Comparison of ENCODE assay signal across 17 cellular contexts in the genomic region with DNA sequence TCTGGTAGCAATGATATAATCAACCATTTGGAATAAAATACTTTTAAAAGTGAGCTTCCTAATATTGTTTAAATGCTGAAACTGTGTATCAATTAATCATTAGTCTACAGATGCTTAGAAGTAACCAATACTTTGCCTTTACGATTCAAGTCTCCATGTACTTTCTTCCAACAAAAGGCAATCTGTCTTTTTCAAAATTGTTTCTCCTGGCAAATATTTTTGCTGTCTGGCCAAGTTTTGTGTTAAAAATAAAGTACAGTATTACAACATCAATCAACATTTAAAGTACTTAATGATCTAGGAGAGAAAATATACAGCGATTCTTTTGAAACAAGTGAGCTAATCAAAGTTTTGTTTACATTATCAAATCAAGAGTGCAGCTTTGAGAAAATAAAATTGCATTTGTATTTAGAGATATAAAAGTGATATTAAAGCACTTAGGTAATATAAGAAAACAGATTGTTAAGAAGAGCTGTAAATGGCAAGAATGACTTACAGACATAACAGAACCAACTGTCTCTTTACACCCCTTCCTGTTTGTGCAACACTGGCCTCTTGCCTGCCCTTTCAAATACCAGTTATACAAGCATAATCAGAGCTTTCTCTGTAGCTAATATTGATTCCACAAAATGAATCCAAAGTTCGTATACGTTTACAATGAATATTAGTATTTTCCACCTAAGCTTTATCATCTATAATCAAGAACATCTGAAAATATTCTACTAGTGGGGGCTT. TPM values are rescaled to one million over a fixed set of nuclear protein-coding genes. Genes with fewer than 3 reads are reported as not detected.
DNase-seq lines count a peak whose midpoint lies in the region; ATAC-seq and TF ChIP-seq lines count a peak whose summit lies in the region.
"Had no signal": no experiment of that assay in that cellular context is flagged by ENCODE, and none has a peak within 500 bp of the region (broad histone marks: within the 10 kb centered on the region; RNA-seq: fewer than 3 reads in every experiment).

No MANE protein-coding gene starts in this region.

- H3K27ac Mint-ChIP-seq in mesothelial cell of epicardium: no peak overlapping the region
- no peak overlapping the region for H3K27ac Mint-ChIP-seq in activated CD8-positive, alpha-beta memory T cell treated with anti-CD3 and anti-CD28 coated beads, Interleukin-2, amount 10 ng/mL, durations not matched to agents 7 days and 5 days
- H3K27ac Mint-ChIP-seq: activated naive CD8-positive, alpha-beta T cell treated with anti-CD3 and anti-CD28 coated beads for 36 hours; memory B cell had no signal

- no peak overlapping the region for H2AFZ ChIP-seq in Loucy (ENCODE audit: low read length)

- no peaks in the 10 kb centered on the region for H3K9me2 ChIP-seq in Loucy (replicated peaks; ENCODE audit: low read depth, low read length)

- H3K9me3 Mint-ChIP-seq in mesothelial cell of epicardium: no peaks in the 10 kb centered on the region
- H3K9me3 Mint-ChIP-seq in activated CD8-positive, alpha-beta memory T cell treated with anti-CD3 and anti-CD28 coated beads, Interleukin-2, amount 10 ng/mL, durations not matched to agents 7 days and 5 days (ENCODE audit: low read depth): peaks cover 2% of the 10 kb centered on the region
- H3K9me3 Mint-ChIP-seq: activated naive CD8-positive, alpha-beta T cell treated with anti-CD3 and anti-CD28 coated beads for 36 hours; memory B cell had no signal

- no peaks in the 10 kb centered on the region for H4K20me1 ChIP-seq in Loucy (ENCODE audit: insufficient read depth, low read length, poor library complexity, severe bottlenecking)

- H3K27me3 Mint-ChIP-seq in mesothelial cell of epicardium (ENCODE audit: low read depth): no peaks in the 10 kb centered on the region
- no peaks in the 10 kb centered on the region for H3K27me3 Mint-ChIP-seq in activated CD8-positive, alpha-beta memory T cell treated with anti-CD3 and anti-CD28 coated beads, Interleukin-2, amount 10 ng/mL, durations not matched to agents 7 days and 5 days
- H3K27me3 Mint-ChIP-seq: activated naive CD8-positive, alpha-beta T cell treated with anti-CD3 and anti-CD28 coated beads for 36 hours; memory B cell had no signal

- H3K9ac ChIP-seq in Loucy (ENCODE audit: low read depth, low read length, poor library complexity, severe bottlenecking): no peak overlapping the region
- peak overlapping the region; percentile 11 for H3K9ac ChIP-seq in adipocyte (ENCODE audit: low read length)

- no peaks in the 10 kb centered on the region for H3K4me1 Mint-ChIP-seq in mesothelial cell of epicardium
- H3K4me1 Mint-ChIP-seq in activated CD8-positive, alpha-beta memory T cell treated with anti-CD3 and anti-CD28 coated beads, Interleukin-2, amount 10 ng/mL, durations not matched to agents 7 days and 5 days: no peaks in the 10 kb centered on the region

- CTCF ChIA-PET in activated CD8-positive, alpha-beta memory T cell treated with anti-CD3 and anti-CD28 coated beads, Interleukin-2, amount 10 ng/mL, durations not matched to agents 7 days and 5 days (lab: Charles Lee): interaction anchor here (1.3 to 2.5 kb wide), 2 partner anchors 11 to 74 kb away, joined by 4 to 12 read pairs; no protein-coding TSS in a partner anchor

- no peak for TF ChIP-seq POLR2A in suprapubic skin (IDR thresholded peaks at IDR 0.05)
- no peak for TF ChIP-seq POLR2A in spleen (IDR thresholded peaks at IDR 0.05)

- H3F3A ChIP-seq in Loucy (ENCODE audit: low read depth): no peaks in the 10 kb centered on the region

- TF ChIP-seq CTCF in Loucy (conservative IDR thresholded peaks at IDR 0.05; ENCODE audit: low read length): no peak
- no peak for TF ChIP-seq CTCF in fibroblast of villous mesenchyme (IDR thresholded peaks at IDR 0.05; ENCODE audit: insufficient read depth, low read depth, low read length)
- TF ChIP-seq CTCF in suprapubic skin (IDR thresholded peaks at IDR 0.05): no peak
- no peak for TF ChIP-seq CTCF in mesothelial cell of epicardium (IDR thresholded peaks at IDR 0.05; ENCODE audit: unreplicated experiment)
- no peak for TF ChIP-seq CTCF in spleen (IDR thresholded peaks at IDR 0.05 in 8 of 11, conservative IDR thresholded peaks at IDR 0.05 in 3 of 11)

- H3K4me2 ChIP-seq in Loucy (ENCODE audit: low read depth, low read length, poor library complexity, severe bottlenecking): peak overlapping the region; percentile 22

- H3K27me3 ChIP-seq in Loucy (ENCODE audit: insufficient read depth, low read length, poor library complexity, severe bottlenecking) (no peaks in the 10 kb centered on the region), adipocyte (replicated peaks; ENCODE audit: control insufficient read depth, insufficient read depth, low read length) (no peaks in the 10 kb centered on the region), suprapubic skin (no peaks in the 10 kb centered on the region), spleen (replicated peaks in 1 of 7) (no peaks in the 10 kb centered on the region)
- H3K27me3 ChIP-seq: esophagus muscularis mucosa, ovary had no signal

- DNase-seq in adipocyte (ENCODE audit: low read depth): peak; percentile 39
- DNase-seq in fibroblast of villous mesenchyme (ENCODE audit: low read depth): peak; percentile 47
- no peak for DNase-seq in suprapubic skin (ENCODE audit: low spot score in 2 of 2)
- DNase-seq in mesothelial cell of epicardium (ENCODE audit: low spot score in 2 of 2, unreplicated experiment in 2 of 2): no peak
- DNase-seq in activated CD8-positive, alpha-beta memory T cell treated with anti-CD3 and anti-CD28 coated beads, Interleukin-2, amount 10 ng/mL, durations not matched to agents 7 days and 5 days: no peak
- no peak for DNase-seq in spleen
- DNase-seq: activated CD4-positive, alpha-beta T cell treated with anti-CD3 and anti-CD28 coated beads for 48 hours; activated naive CD8-positive, alpha-beta T cell treated with anti-CD3 and anti-CD28 coated beads for 36 hours; activated T-cell treated with anti-CD3 and anti-CD28 coated beads for 4 hours; C1 segment of cervical spinal cord; DMS79 treated with DMSO at 0.1 percent for 48 hours; NCI-H2081; NCI-H774; ovary had no signal

- H3K27ac ChIP-seq in suprapubic skin (peak overlapping the region; percentile 28), spleen (peak overlapping the region in 3 of 8 donors; percentile 7 to 25 (median 10))
- H3K27ac ChIP-seq: ovary had no signal

- H3K36me3 ChIP-seq in Loucy (ENCODE audit: insufficient read depth, low read length) (peaks cover 50% of the 10 kb centered on the region), adipocyte (ENCODE audit: control insufficient read depth, insufficient read depth, low read length, severe bottlenecking) (peaks cover 38% of the 10 kb centered on the region), suprapubic skin (peaks cover 20% of the 10 kb centered on the region), spleen (peaks cover 3 to 94% (median 49%) of the 10 kb centered on the region in 6 donors)
- H3K36me3 ChIP-seq: ovary had no signal

- 40% methylated on average over 4 of the region's 4 CpGs for WGBS in suprapubic skin
- 40 to 75% (median 63%) methylated on average over 4 of the region's 4 CpGs for WGBS in spleen, 5 donors

- H3K4me3 ChIP-seq in Loucy (ENCODE audit: low read length, poor library complexity, severe bottlenecking): no peak overlapping the region
- H3K4me3 ChIP-seq in adipocyte (ENCODE audit: low read length): peak overlapping the region; percentile 50
- no peak overlapping the region for H3K4me3 ChIP-seq in fibroblast of villous mesenchyme (ENCODE audit: low read depth, low read length)
- no peak overlapping the region for H3K4me3 ChIP-seq in suprapubic skin
- H3K4me3 ChIP-seq in spleen: no peak overlapping the region
- H3K4me3 ChIP-seq: esophagus muscularis mucosa, ovary had no signal

- no peak overlapping the region for H3K4me3 Mint-ChIP-seq in mesothelial cell of epicardium
- no peak overlapping the region for H3K4me3 Mint-ChIP-seq in activated CD8-positive, alpha-beta memory T cell treated with anti-CD3 and anti-CD28 coated beads, Interleukin-2, amount 10 ng/mL, durations not matched to agents 7 days and 5 days
- H3K4me3 Mint-ChIP-seq: activated naive CD8-positive, alpha-beta T cell treated with anti-CD3 and anti-CD28 coated beads for 36 hours; memory B cell had no signal

- no peak for ATAC-seq in activated CD8-positive, alpha-beta memory T cell treated with anti-CD3 and anti-CD28 coated beads, Interleukin-2, amount 10 ng/mL, durations not matched to agents 7 days and 5 days

- no peaks in the 10 kb centered on the region for H3K79me2 ChIP-seq in Loucy (ENCODE audit: insufficient read depth, low read length)

- TF ChIP-seq EP300 in suprapubic skin (IDR thresholded peaks at IDR 0.05): no peak

- H3K4me1 ChIP-seq in Loucy (ENCODE audit: insufficient read depth, low read length, poor library complexity, severe bottlenecking) (peaks cover 11% of the 10 kb centered on the region), adipocyte (ENCODE audit: control insufficient read depth, insufficient read depth, low read length) (peaks cover 41% of the 10 kb centered on the region), suprapubic skin (peaks cover 19% of the 10 kb centered on the region), spleen (peaks cover 0 to 23% (median 0%) of the 10 kb centered on the region in 6 donors)

- no peaks in the 10 kb centered on the region for H3K9me3 ChIP-seq in Loucy (ENCODE audit: insufficient read depth, low read depth, low read length)
- no peaks in the 10 kb centered on the region for H3K9me3 ChIP-seq in adipocyte (ENCODE audit: control insufficient read depth, low read length)
- H3K9me3 ChIP-seq in suprapubic skin: no peaks in the 10 kb centered on the region
- H3K9me3 ChIP-seq in spleen: no peaks in the 10 kb centered on the region
- H3K9me3 ChIP-seq: esophagus muscularis mucosa, ovary had no signal

- intact Hi-C loops in spleen (cut with DNase I; ENCODE audit: low total_unique reads): no loop called here

- peaks cover 46% of the 10 kb centered on the region for H3K36me3 Mint-ChIP-seq in mesothelial cell of epicardium
- peaks cover 57% of the 10 kb centered on the region for H3K36me3 Mint-ChIP-seq in activated CD8-positive, alpha-beta memory T cell treated with anti-CD3 and anti-CD28 coated beads, Interleukin-2, amount 10 ng/mL, durations not matched to agents 7 days and 5 days

RNA-seq across cellular contexts. Expression of a gene that starts 38.2 kb away (rescaled TPM):
- total RNA-seq in fibroblast of villous mesenchyme: 77.7 and 85.0 TPM in 2 replicates
- 10 to 100 TPM; 20.3 to 44.3 (median 37.2) TPM for total RNA-seq in suprapubic skin
- total RNA-seq in mesothelial cell of epicardium: 38.0 to 41.5 TPM (median 40.3 TPM) in 3 replicates
- under 1 TPM; 0.23 to 0.73 TPM for total RNA-seq in activated CD8-positive, alpha-beta memory T cell treated with anti-CD3 and anti-CD28 coated beads, Interleukin-2, amount 10 ng/mL, durations not matched to agents 7 days and 5 days
- 100 to 1,000 TPM in 5 of 7 donors, 10 to 100 TPM in 2; 98.7 to 396 (median 225) TPM for total RNA-seq in spleen
- polyA plus RNA-seq in spleen: 10 to 100 TPM; 26.4 to 61.9 (median 48.2) TPM

RNA-seq across cellular contexts. Expression of a gene that starts 54.2 kb away (rescaled TPM):
- total RNA-seq in fibroblast of villous mesenchyme: 28.7 and 45.3 TPM in 2 replicates
- total RNA-seq in suprapubic skin: 10 to 100 TPM; 23.3 to 59.1 (median 36.9) TPM
- 67.3 to 72.5 TPM (median 68.1 TPM) in 3 replicates for total RNA-seq in mesothelial cell of epicardium
- 10 to 100 TPM; 39.2 to 47.4 TPM for total RNA-seq in activated CD8-positive, alpha-beta memory T cell treated with anti-CD3 and anti-CD28 coated beads, Interleukin-2, amount 10 ng/mL, durations not matched to agents 7 days and 5 days
- total RNA-seq in spleen: 10 to 100 TPM; 32.9 to 75.7 (median 54.5) TPM
- polyA plus RNA-seq in spleen: 1 to 10 TPM; 3.0 to 4.5 (median 3.7) TPM

Comparison
In these comparisons a context has a peak if more than half of its experiments do, and no peak if none do; other contexts are left out.
1. DNase-seq: peak in adipocyte (single experiment) and fibroblast of villous mesenchyme (single experiment); none in suprapubic skin (0 of 2), mesothelial cell of epicardium (0 of 2), activated CD8-positive, alpha-beta memory T cell treated with anti-CD3 and anti-CD28 coated beads, Interleukin-2, amount 10 ng/mL, durations not matched to agents 7 days and 5 days (single experiment) and spleen (single experiment).
2. RNA of a gene that starts 38.2 kb away (total RNA-seq): 98.7 to 396 TPM in spleen, 77.7 to 85.0 TPM in fibroblast of villous mesenchyme, 20.3 to 44.3 TPM in suprapubic skin and 38.0 to 41.5 TPM in mesothelial cell of epicardium; 0.23 to 0.73 TPM in activated CD8-positive, alpha-beta memory T cell treated with anti-CD3 and anti-CD28 coated beads, Interleukin-2, amount 10 ng/mL, durations not matched to agents 7 days and 5 days; every median in the first group is over 10 times any median in the second.